ENCODE assay signal across 16 cellular contexts in the genomic region with DNA sequence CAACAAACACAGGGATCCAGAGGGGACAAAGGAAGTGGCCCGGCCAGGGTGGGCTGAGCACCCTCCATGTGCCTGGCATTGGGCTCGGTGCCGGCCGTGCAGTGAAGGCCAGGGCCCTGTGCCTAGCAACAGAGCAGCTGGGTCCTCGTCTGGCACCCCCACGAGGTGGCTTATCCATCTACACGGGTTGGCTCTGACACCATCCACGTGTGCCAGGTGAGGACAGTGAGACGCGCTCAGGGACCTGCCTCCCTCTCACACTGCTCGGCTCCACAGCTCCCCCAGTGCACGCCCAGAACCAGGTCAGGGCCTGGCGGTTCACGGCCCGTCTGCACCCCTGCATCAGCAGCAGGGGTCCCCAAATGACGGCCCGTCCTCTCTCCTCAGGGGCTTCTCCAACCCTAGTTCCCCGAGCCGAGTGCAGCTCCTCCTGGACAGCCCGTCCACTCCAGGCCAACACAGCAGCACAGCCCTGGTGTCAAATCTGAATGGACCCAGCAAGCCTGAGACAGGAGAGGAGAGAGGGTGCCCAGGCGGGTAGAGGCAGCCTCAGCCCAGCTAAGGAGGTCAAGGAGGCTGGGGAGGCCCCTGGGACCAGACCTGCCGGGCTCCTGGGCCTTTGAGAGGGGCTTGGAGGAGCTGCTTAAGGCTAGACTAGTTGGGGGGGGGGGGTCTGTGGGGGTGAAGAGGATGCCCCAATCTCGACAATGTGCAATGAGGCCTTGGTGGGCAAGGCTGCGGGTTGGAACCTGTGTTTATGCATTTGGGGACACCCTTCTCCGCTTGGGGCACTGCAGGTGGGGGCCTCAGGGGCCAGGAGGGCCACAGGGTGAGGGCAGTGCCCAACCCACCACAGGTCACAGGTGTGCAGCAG.
"Had no signal": no experiment of that assay in that cellular context is flagged by ENCODE, and none has a peak within 500 bp of the region (broad histone marks: within the 10 kb centered on the region; RNA-seq: fewer than 3 reads in every experiment).

No MANE protein-coding gene starts in this region.

- H3K4me3 ChIP-seq: gastroesophageal sphincter, hepatocyte, ovary, smooth muscle cell, tibial artery had no signal

- H2AFZ ChIP-seq: hepatocyte had no signal

- H3K27me3 ChIP-seq: hepatocyte, ovary had no signal

- H3K9me3 ChIP-seq: gastroesophageal sphincter, ovary, tibial artery had no signal

- H3K27ac Mint-ChIP-seq: activated CD8-positive, alpha-beta T cell treated with anti-CD3 and anti-CD28 coated beads for 36 hours; activated T-helper 1 cell treated with anti-CD3 and anti-CD28 coated beads, Interleukin-12 subunit alpha, Interleukin-12 subunit beta, Interleukin-2, Interleukin-4 antibody, amounts not matched to agents 30 ng/mL and 10 ng/mL and 1 ng/mL, durations not matched to agents 14 hours and 24 hours and 36 hours; naive thymus-derived CD8-positive, alpha-beta T cell; stimulated activated memory B cell treated with anti-CD40 and anti-IgM and Interleukin-4, amounts not matched to agents 10 μg/mL and 1 μg/mL and 100 μg/mL, for 72 hours; T-cell had no signal

- H3K79me2 ChIP-seq: hepatocyte had no signal

- DNase-seq: activated CD4-positive, alpha-beta T cell treated with anti-CD3 and anti-CD28 coated beads for 4 hours; activated CD8-positive, alpha-beta T cell treated with anti-CD3 and anti-CD28 coated beads for 36 hours; activated naive CD4-positive, alpha-beta T cell treated with Interleukin-2 at 50 U/mL for 16 hours; central memory CD4-positive, alpha-beta T cell; effector memory CD4-positive, alpha-beta T cell; T-cell; T1000 had no signal

- ATAC-seq: activated CD8-positive, alpha-beta T cell treated with anti-CD3 and anti-CD28 coated beads for 36 hours; gastroesophageal sphincter; naive thymus-derived CD8-positive, alpha-beta T cell; stimulated activated memory B cell treated with anti-CD40 and anti-IgM and Interleukin-4, amounts not matched to agents 10 μg/mL and 1 μg/mL and 100 μg/mL, for 72 hours; T-cell had no signal

- H3K27me3 Mint-ChIP-seq: activated CD8-positive, alpha-beta T cell treated with anti-CD3 and anti-CD28 coated beads for 36 hours had no signal

- H3K36me3 Mint-ChIP-seq: naive thymus-derived CD8-positive, alpha-beta T cell; stimulated activated memory B cell treated with anti-CD40 and anti-IgM and Interleukin-4, amounts not matched to agents 10 μg/mL and 1 μg/mL and 100 μg/mL, for 72 hours; T-cell had no signal

- H3K4me3 Mint-ChIP-seq: activated CD8-positive, alpha-beta T cell treated with anti-CD3 and anti-CD28 coated beads for 36 hours; activated T-helper 1 cell treated with anti-CD3 and anti-CD28 coated beads, Interleukin-12 subunit alpha, Interleukin-12 subunit beta, Interleukin-2, Interleukin-4 antibody, amounts not matched to agents 30 ng/mL and 10 ng/mL and 1 ng/mL, durations not matched to agents 14 hours and 24 hours and 36 hours; stimulated activated memory B cell treated with anti-CD40 and anti-IgM and Interleukin-4, amounts not matched to agents 10 μg/mL and 1 μg/mL and 100 μg/mL, for 72 hours; T-cell had no signal

- H3K36me3 ChIP-seq: gastroesophageal sphincter, ovary, tibial artery had no signal

- H3K27ac ChIP-seq: gastroesophageal sphincter, hepatocyte, ovary, tibial artery, VCaP had no signal

- H3K9me3 Mint-ChIP-seq: activated CD8-positive, alpha-beta T cell treated with anti-CD3 and anti-CD28 coated beads for 36 hours; activated T-helper 1 cell treated with anti-CD3 and anti-CD28 coated beads, Interleukin-12 subunit alpha, Interleukin-12 subunit beta, Interleukin-2, Interleukin-4 antibody, amounts not matched to agents 30 ng/mL and 10 ng/mL and 1 ng/mL, durations not matched to agents 14 hours and 24 hours and 36 hours; naive thymus-derived CD8-positive, alpha-beta T cell; T-cell had no signal

- H3K4me2 ChIP-seq: hepatocyte, smooth muscle cell had no signal
